In genomic region chrX:131853440-131853839, GRCh38 we compare ENCODE assay signal across 22 cellular contexts.
"Had no signal": no experiment of that assay in that cellular context is flagged by ENCODE, and none has a peak within 500 bp of the region (broad histone marks: within the 10 kb centered on the region; RNA-seq: fewer than 3 reads in every experiment).

No MANE protein-coding gene starts in this region.

- DNase-seq: colonic mucosa; cortex of kidney; dermis blood vessel endothelial cell; dorsolateral prefrontal cortex; effector CD4-positive, alpha-beta T cell; effector memory CD4-positive, alpha-beta T cell; foreskin keratinocyte; heart left ventricle; hypothalamus; immature natural killer cell; islet precursor cell; left cardiac atrium; left lung; left ventricle myocardium superior; lower lobe of right lung; mesenchymal stem cell; mucosa of descending colon had no signal

- ATAC-seq: foreskin keratinocyte, gastroesophageal sphincter, heart left ventricle, left cardiac atrium, left lung, left ventricle myocardium superior, lower lobe of right lung, mucosa of descending colon had no signal

- H3K4me2 ChIP-seq: hepatocyte had no signal

- H3K4me3 ChIP-seq: colonic mucosa, dorsolateral prefrontal cortex, esophagus muscularis mucosa, gastroesophageal sphincter, heart left ventricle, hepatocyte, left lung, lower lobe of right lung, mucosa of descending colon had no signal

- H3K9me3 ChIP-seq: colonic mucosa, esophagus muscularis mucosa, gastroesophageal sphincter, heart left ventricle, left lung, lower lobe of right lung, mucosa of descending colon had no signal

- H3K36me3 ChIP-seq: colonic mucosa, esophagus muscularis mucosa, gastroesophageal sphincter, heart left ventricle, left lung, lower lobe of right lung had no signal

- H3K27ac ChIP-seq: colonic mucosa, dorsolateral prefrontal cortex, esophagus muscularis mucosa, foreskin keratinocyte, gastroesophageal sphincter, heart left ventricle, hepatocyte, left lung, lower lobe of right lung had no signal

- H3K4me1 ChIP-seq: colonic mucosa, esophagus muscularis mucosa, foreskin keratinocyte, gastroesophageal sphincter, heart left ventricle, left lung, lower lobe of right lung had no signal

- FAIRE-seq: endothelial cell of umbilical vein, frontal cortex had no signal

- H3K27me3 ChIP-seq: foreskin keratinocyte, gastroesophageal sphincter, hepatocyte had no signal
